22 cellular contexts compared by ENCODE assay signal in genomic region chr4:57710053-57710452, GRCh38.
"Had no signal": no experiment of that assay in that cellular context is flagged by ENCODE, and none has a peak within 500 bp of the region (broad histone marks: within the 10 kb centered on the region; RNA-seq: fewer than 3 reads in every experiment).

No MANE protein-coding gene starts in this region.

- ATAC-seq: activated naive CD8-positive, alpha-beta T cell treated with anti-CD3 and anti-CD28 coated beads, Interleukin-2, amount 50 U/mL, for 24 hours; heart right ventricle; left lobe of liver; lower lobe of right lung; mucosa of descending colon had no signal

- H3K4me3 Mint-ChIP-seq: activated CD4-positive, alpha-beta memory T cell treated with anti-CD3 and anti-CD28 coated beads, Interleukin-2, amount 10 ng/mL, durations not matched to agents 7 days and 5 days; activated naive CD8-positive, alpha-beta T cell treated with anti-CD3 and anti-CD28 coated beads, Interleukin-2, amount 50 U/mL, for 24 hours; activated T-helper 1 cell treated with anti-CD3 and anti-CD28 coated beads, Interleukin-12 subunit alpha, Interleukin-12 subunit beta, Interleukin-2, Interleukin-4 antibody, amounts not matched to agents 30 ng/mL and 10 ng/mL and 1 ng/mL, durations not matched to agents 14 hours and 24 hours and 36 hours; naive B cell; neural crest cell; type B pancreatic cell had no signal

- H3K36me3 ChIP-seq: cardiac muscle cell, heart right ventricle, lower lobe of right lung, vagina had no signal

- H3K27me3 Mint-ChIP-seq: activated CD4-positive, alpha-beta memory T cell treated with anti-CD3 and anti-CD28 coated beads, Interleukin-2, amount 10 ng/mL, durations not matched to agents 7 days and 5 days; activated naive CD8-positive, alpha-beta T cell treated with anti-CD3 and anti-CD28 coated beads, Interleukin-2, amount 50 U/mL, for 24 hours; naive B cell; progenitor cell of endocrine pancreas; type B pancreatic cell had no signal

- DNase-seq: activated CD4-positive, alpha-beta memory T cell treated with anti-CD3 and anti-CD28 coated beads, Interleukin-2, amount 10 ng/mL, durations not matched to agents 7 days and 5 days; activated CD4-positive, alpha-beta T cell treated with anti-CD3 and anti-CD28 coated beads for 48 hours; activated gamma-delta T cell; activated naive CD4-positive, alpha-beta T cell treated with anti-CD3 and anti-CD28 coated beads, Interleukin-2, amount 50 U/mL, for 16 hours; activated naive CD8-positive, alpha-beta T cell treated with anti-CD3 and anti-CD28 coated beads, Interleukin-2, amount 50 U/mL, for 24 hours; cortex of kidney; heart right ventricle; kidney; lower lobe of right lung; mesendoderm; mucosa of descending colon; naive B cell; stimulated activated CD4-positive, alpha-beta T cell treated with anti-CD3 and anti-CD28 coated beads, Interleukin-4, amount 100 ng/mL, for 1 hour; stimulated activated naive CD4-positive, alpha-beta T cell; testis had no signal

- H3K36me3 Mint-ChIP-seq: naive B cell, type B pancreatic cell had no signal

- H3K4me1 Mint-ChIP-seq: activated CD4-positive, alpha-beta memory T cell treated with anti-CD3 and anti-CD28 coated beads, Interleukin-2, amount 10 ng/mL, durations not matched to agents 7 days and 5 days; activated naive CD8-positive, alpha-beta T cell treated with anti-CD3 and anti-CD28 coated beads, Interleukin-2, amount 50 U/mL, for 24 hours; naive B cell; neural crest cell had no signal

- H3K27ac Mint-ChIP-seq: activated CD4-positive, alpha-beta memory T cell treated with anti-CD3 and anti-CD28 coated beads, Interleukin-2, amount 10 ng/mL, durations not matched to agents 7 days and 5 days; activated naive CD8-positive, alpha-beta T cell treated with anti-CD3 and anti-CD28 coated beads, Interleukin-2, amount 50 U/mL, for 24 hours; activated T-helper 1 cell treated with anti-CD3 and anti-CD28 coated beads, Interleukin-12 subunit alpha, Interleukin-12 subunit beta, Interleukin-2, Interleukin-4 antibody, amounts not matched to agents 30 ng/mL and 10 ng/mL and 1 ng/mL, durations not matched to agents 14 hours and 24 hours and 36 hours; progenitor cell of endocrine pancreas; type B pancreatic cell had no signal

- H3K9me3 Mint-ChIP-seq: activated naive CD8-positive, alpha-beta T cell treated with anti-CD3 and anti-CD28 coated beads, Interleukin-2, amount 50 U/mL, for 24 hours; activated T-helper 1 cell treated with anti-CD3 and anti-CD28 coated beads, Interleukin-12 subunit alpha, Interleukin-12 subunit beta, Interleukin-2, Interleukin-4 antibody, amounts not matched to agents 30 ng/mL and 10 ng/mL and 1 ng/mL, durations not matched to agents 14 hours and 24 hours and 36 hours; type B pancreatic cell had no signal

- H3K4me3 ChIP-seq: cardiac muscle cell, heart right ventricle, lower lobe of right lung, mucosa of descending colon, testis, vagina had no signal

- H3K27me3 ChIP-seq: cardiac muscle cell, testis, vagina had no signal

- FAIRE-seq: kidney had no signal
